Comparison of ENCODE assay signal across 9 cellular contexts in the genomic region with DNA sequence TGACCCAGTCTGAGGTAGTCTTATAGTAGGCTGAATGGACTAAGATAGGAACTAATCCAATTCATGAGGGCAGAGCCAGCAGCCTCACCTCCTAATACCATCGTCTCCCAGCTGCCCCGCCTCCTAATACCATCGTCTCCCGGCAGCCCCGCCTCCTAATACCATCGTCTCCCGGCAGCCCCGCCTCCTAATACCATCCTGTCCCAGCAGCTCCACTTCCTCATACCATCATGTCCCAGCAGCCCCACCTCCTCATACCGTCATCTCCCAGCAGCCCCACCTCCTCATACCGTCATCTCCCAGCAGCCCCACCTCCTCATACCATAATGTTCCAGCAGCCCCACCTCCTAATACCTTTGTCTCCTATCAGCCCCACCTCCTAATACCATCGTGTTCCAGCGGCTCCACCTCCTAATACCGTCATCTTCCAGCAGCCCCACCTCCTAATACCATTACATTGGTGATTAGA. TPM values are rescaled to one million over a fixed set of nuclear protein-coding genes. Genes with fewer than 3 reads are reported as not detected.
A peak's percentile ranks its signal among the peaks of the same experiment; 100 is the strongest.
DNase-seq lines count a peak whose midpoint lies in the region; ATAC-seq and TF ChIP-seq lines count a peak whose summit lies in the region.
"Had no signal": no experiment of that assay in that cellular context is flagged by ENCODE, and none has a peak within 500 bp of the region (broad histone marks: within the 10 kb centered on the region; RNA-seq: fewer than 3 reads in every experiment).

No MANE protein-coding gene starts in this region.

- H3K27me3 ChIP-seq in uterus, result no peaks in the 10 kb centered on the region

- no peaks in the 10 kb centered on the region for H3K9me3 ChIP-seq in uterus

- no peak for TF ChIP-seq POLR2A in uterus (IDR thresholded peaks at IDR 0.05)

- no peaks in the 10 kb centered on the region for H3K36me3 ChIP-seq in uterus

- ATAC-seq in GM19351 (IDR thresholded peaks at IDR 0.05; ENCODE audit: unreplicated experiment), result peak; percentile 32

- intact Hi-C loops in posterior vena cava (cut with DNase I) (no loop called here), uterus (cut with DNase I; ENCODE audit: low total_unique reads) (no loop called here)

- TF ChIP-seq CTCF in fibroblast of mammary gland (conservative IDR thresholded peaks at IDR 0.05; ENCODE audit: control insufficient read depth, insufficient read depth, low read depth, low read length) (no peak), uterus (IDR thresholded peaks at IDR 0.05) (no peak)

- no peak overlapping the region for H3K27ac ChIP-seq in uterus
- H3K27ac ChIP-seq: parathyroid adenoma had no signal

- peak; percentile 62 for DNase-seq in NCI-H146 treated with DMSO at 0.1 percent for 48 hours (lab: John Stamatoyannopoulos, UW; ENCODE audit: unreplicated experiment)
- DNase-seq in activated CD8-positive, alpha-beta memory T cell treated with anti-CD3 and anti-CD28 coated beads, Interleukin-2, amount 50 U/mL, for 24 hours (ENCODE audit: extremely low read depth), result peak; percentile 45
- peak; percentile 81 for DNase-seq in fibroblast of mammary gland (ENCODE audit: low read depth)
- peak; percentile 92 for DNase-seq in posterior vena cava (ENCODE audit: low spot score)
- DNase-seq in uterus, result peak; percentile 45 to 73
- DNase-seq in NCI-H524 (lab: John Stamatoyannopoulos, UW), result no peak
- no peak for DNase-seq in DMS79 (lab: John Stamatoyannopoulos, UW)

- H3K4me1 ChIP-seq in uterus, result no peaks in the 10 kb centered on the region

- H3K4me3 ChIP-seq in fibroblast of mammary gland (ENCODE audit: control insufficient read depth, low read depth, low read length) (peak overlapping the region; percentile 27), uterus (no peak overlapping the region)

RNA-seq across cellular contexts. Expression of a gene that starts 2.5 kb away (rescaled TPM):
- total RNA-seq in posterior vena cava (10 to 100 TPM; 69.9 to 72.8 TPM), uterus (100 to 1,000 TPM in 3 of 4 donors, 10 to 100 TPM in 1; 91.5 to 162 (median 135) TPM)

RNA-seq across cellular contexts. Expression of a gene that starts 34.9 kb away (rescaled TPM):
- total RNA-seq in posterior vena cava (10 to 100 TPM; 15.5 to 18.2 TPM), uterus (10 to 100 TPM in 3 of 4 donors, 1 to 10 TPM in 1; 8.8 to 65.3 (median 22.7) TPM)

Comparison
In these comparisons a context has a peak if more than half of its experiments do, and no peak if none do; other contexts are left out.
1. DNase-seq: peak in NCI-H146 treated with DMSO at 0.1 percent for 48 hours (single experiment), activated CD8-positive, alpha-beta memory T cell treated with anti-CD3 and anti-CD28 coated beads, Interleukin-2, amount 50 U/mL, for 24 hours (single experiment), fibroblast of mammary gland (single experiment), posterior vena cava (single experiment) and uterus (2 of 2); none in NCI-H524 (0 of 2) and DMS79 (single experiment).